8 cellular contexts compared by ENCODE assay signal in the genomic region with DNA sequence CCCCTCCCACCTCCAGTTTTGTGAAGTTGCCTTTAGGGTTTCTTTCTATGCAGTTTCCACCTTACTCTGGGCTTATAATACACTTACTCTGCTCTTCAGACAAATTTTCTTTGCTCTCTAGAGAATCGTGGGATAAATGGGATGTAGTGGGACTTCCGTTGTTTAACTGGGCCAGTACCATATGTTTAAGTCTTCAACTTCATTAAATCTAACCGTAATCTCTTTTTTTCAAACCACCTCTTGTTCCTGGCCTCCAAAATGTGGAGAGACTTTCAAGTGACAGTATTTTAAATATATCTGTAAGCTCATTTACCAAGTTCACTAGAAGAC. TPM values are rescaled to one million over a fixed set of nuclear protein-coding genes. Genes with fewer than 3 reads are reported as not detected.
DNase-seq lines count a peak whose midpoint lies in the region; ATAC-seq and TF ChIP-seq lines count a peak whose summit lies in the region.

No MANE protein-coding gene starts in this region.

- ATAC-seq in GM23338 (no peak), RWPE2 (ENCODE audit: low read depth) (no peak), gastrocnemius medialis (no peak), GM19395 (IDR thresholded peaks at IDR 0.05; ENCODE audit: unreplicated experiment) (no peak), GM21381 (IDR thresholded peaks at IDR 0.05; ENCODE audit: unreplicated experiment) (no peak)

- DNase-seq in GM23338 (ENCODE audit: low spot score) (no peak), RWPE2 (ENCODE audit: low spot score) (no peak), fibroblast of peridontal ligament (ENCODE audit: extremely low read depth) (peak; percentile 34), gastrocnemius medialis (no peak), NCI-H1436 (lab: John Stamatoyannopoulos, UW) (no peak)
- DNase-seq in activated CD4-positive, alpha-beta T cell treated with anti-CD3 and anti-CD28 coated beads, Interleukin-2, amount 50 U/mL, for 1 hour: no peak

- no peaks in the 10 kb centered on the region for H3K9me2 ChIP-seq in GM23338 (ENCODE audit: insufficient read depth)

- no peaks in the 10 kb centered on the region for H3K9me3 Mint-ChIP-seq in GM23338

- H3K27ac ChIP-seq in GM23338 (ENCODE audit: low read depth) (peak overlapping the region; percentile 63), RWPE2 (ENCODE audit: poor library complexity, severe bottlenecking) (peak overlapping the region; percentile 78), gastrocnemius medialis (peak overlapping the region; percentile 81 to 95 (median 86))

- no peak for TF ChIP-seq CTCF in GM23338 (conservative IDR thresholded peaks at IDR 0.05; ENCODE audit: low read depth in 2 of 2)
- TF ChIP-seq CTCF in RWPE2 (IDR thresholded peaks at IDR 0.05; ENCODE audit: poor library complexity, severe bottlenecking): no peak
- no peak for TF ChIP-seq CTCF in gastrocnemius medialis (IDR thresholded peaks at IDR 0.05 in 4 of 5, conservative IDR thresholded peaks at IDR 0.05 in 1 of 5)

- H3K4me2 ChIP-seq in GM23338: peak overlapping the region; percentile 97

- peaks cover 22% of the 10 kb centered on the region for H4K20me1 ChIP-seq in GM23338 (replicated peaks; ENCODE audit: insufficient read depth)

- H3K9me3 ChIP-seq in RWPE2 (ENCODE audit: severe bottlenecking) (no peaks in the 10 kb centered on the region), gastrocnemius medialis (no peaks in the 10 kb centered on the region)

- peaks cover 28% of the 10 kb centered on the region for H3K36me3 Mint-ChIP-seq in GM23338 (ENCODE audit: low read depth)

- H3K4me1 Mint-ChIP-seq in GM23338: peaks cover 27% of the 10 kb centered on the region

- H3K79me2 ChIP-seq in GM23338 (replicated peaks; ENCODE audit: insufficient read depth): peaks cover 55% of the 10 kb centered on the region

- H3K4me1 ChIP-seq in GM23338 (ENCODE audit: insufficient read depth): peaks cover 3% of the 10 kb centered on the region; the same call in 1 of the 2 replicates
- H3K4me1 ChIP-seq in RWPE2 (ENCODE audit: insufficient read depth, poor library complexity, severe bottlenecking): peaks cover 32% of the 10 kb centered on the region
- peaks cover 45 to 50% of the 10 kb centered on the region in 2 donors for H3K4me1 ChIP-seq in gastrocnemius medialis

- peak overlapping the region; percentile 97 for H3K4me3 Mint-ChIP-seq in GM23338

- in situ Hi-C loops in gastrocnemius medialis (cut with MboI; ENCODE audit: low sequenced_read_pairs in 4 of 4): no loop called here

- H3K27ac Mint-ChIP-seq in GM23338: peak overlapping the region; percentile 98

- peaks cover under 1% of the 10 kb centered on the region; the same call in 1 of the 2 replicates for H3K36me3 ChIP-seq in GM23338 (ENCODE audit: insufficient read depth)
- peaks cover 47% of the 10 kb centered on the region for H3K36me3 ChIP-seq in RWPE2 (ENCODE audit: low read depth)
- peaks cover 0 to under 1% of the 10 kb centered on the region in 2 donors for H3K36me3 ChIP-seq in gastrocnemius medialis

- no peak for TF ChIP-seq POLR2A in gastrocnemius medialis (IDR thresholded peaks at IDR 0.05)

- no peaks in the 10 kb centered on the region for H3K27me3 ChIP-seq in GM23338 (ENCODE audit: insufficient read depth)
- no peaks in the 10 kb centered on the region for H3K27me3 ChIP-seq in RWPE2 (ENCODE audit: insufficient read depth, poor library complexity, severe bottlenecking)
- H3K27me3 ChIP-seq in gastrocnemius medialis: no peaks in the 10 kb centered on the region

- intact Hi-C loops in gastrocnemius medialis (cut with DNase I; ENCODE audit: low total_unique reads): loop anchor here (2.0 to 10.0 kb wide), 2 partner anchors 545 to 753 kb away; partner anchors contain the start of gene MBNL2

- H3K27me3 Mint-ChIP-seq in GM23338 (ENCODE audit: insufficient read depth, low read depth, poor library complexity): peaks cover 2% of the 10 kb centered on the region

- 0 out of 2 replicates have a peak, but pooled peaks cover 3% of the 10 kb centered on the region for H3F3A ChIP-seq in GM23338 (replicated peaks; ENCODE audit: low read depth)

- no peak overlapping the region for H2AFZ ChIP-seq in GM23338

- peak overlapping the region; percentile 85 for H3K4me3 ChIP-seq in GM23338
- H3K4me3 ChIP-seq in RWPE2 (ENCODE audit: severe bottlenecking): peak overlapping the region; percentile 70
- peak overlapping the region; percentile 70 to 88 (median 80) for H3K4me3 ChIP-seq in gastrocnemius medialis

TF ChIP-seq in GM23338, 12 proteins besides CTCF, POLR2A, EP300 and RAD21:
- TF ChIP-seq ZNF114 (CRISPR knock-in tag; IDR thresholded peaks at IDR 0.05): no peak
- 0 out of 2 replicates have a peak, but pooled peaks have one; percentile 6 for TF ChIP-seq POLR2AphosphoS5 (IDR thresholded peaks at IDR 0.05; ENCODE audit: low read depth)
- no peak for TF ChIP-seq REST (IDR thresholded peaks at IDR 0.05; ENCODE audit: unreplicated experiment)
- no peak for TF ChIP-seq EZH2 (IDR thresholded peaks at IDR 0.05; ENCODE audit: low read depth, unreplicated experiment)
- TF ChIP-seq STAT1 (IDR thresholded peaks at IDR 0.05; ENCODE audit: unreplicated experiment): no peak
- TF ChIP-seq JUNB (IDR thresholded peaks at IDR 0.05; ENCODE audit: unreplicated experiment): no peak
TF ChIP-seq in GM23338: peak in this region for 1.

RNA-seq across cellular contexts. Expression of gene IPO5, which starts 23.9 kb away (rescaled TPM):
- 353 and 426 TPM in 2 replicates for total RNA-seq in GM23338 (2014; rRNA removed; shearing (Covaris generic))
- polyA plus RNA-seq in GM23338 (2016; fragmentation: Nextera tagmentation; extraction: Ambion mirVana): 107 and 124 TPM in 2 replicates
- 100 to 1,000 TPM; 157 to 184 (median 177) TPM for total RNA-seq in gastrocnemius medialis
